18 cellular contexts compared by ENCODE assay signal in the genomic region with DNA sequence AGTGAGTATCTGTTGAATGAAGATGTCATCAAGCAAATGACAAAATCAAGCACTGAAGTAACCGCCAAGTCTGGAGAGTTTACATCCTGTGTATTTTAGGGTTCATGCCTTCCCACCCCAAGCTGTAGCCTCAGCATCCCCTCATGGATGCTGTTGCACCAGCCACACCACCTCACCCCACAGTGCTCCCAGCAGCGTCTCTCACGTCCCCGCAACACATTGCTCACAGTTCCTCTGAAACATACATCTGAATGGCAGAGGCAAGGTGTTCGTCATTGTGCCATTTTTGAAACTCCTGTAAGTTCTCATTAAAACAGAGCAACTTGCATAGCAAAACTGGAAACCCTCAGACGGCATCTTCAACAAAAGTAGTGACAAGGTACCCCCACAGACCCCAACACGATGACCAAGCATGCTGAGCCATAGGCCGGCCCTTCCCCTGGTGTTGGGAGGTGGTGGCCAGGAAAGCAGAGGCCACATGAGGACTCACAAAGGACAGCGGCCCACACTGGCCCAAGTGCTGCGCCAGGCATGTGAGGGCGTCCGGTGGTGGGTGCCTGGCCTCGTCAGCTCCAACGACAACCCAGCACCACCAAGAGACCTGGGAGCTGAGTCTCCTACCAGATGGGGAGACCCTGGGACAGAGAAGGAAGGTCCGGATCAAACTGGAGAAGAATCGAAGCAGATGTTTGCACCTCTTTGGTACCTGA.
DNase-seq lines count a peak whose midpoint lies in the region; ATAC-seq, FAIRE-seq and TF ChIP-seq lines count a peak whose summit lies in the region.
"Had no signal": no experiment of that assay in that cellular context is flagged by ENCODE, and none has a peak within 500 bp of the region (broad histone marks: within the 10 kb centered on the region; RNA-seq: fewer than 3 reads in every experiment).

No MANE protein-coding gene starts in this region.

- H3K14ac ChIP-seq in neuronal stem cell (ENCODE audit: low read length), result no peak overlapping the region

- H3K27me3 ChIP-seq in esophagus muscularis mucosa (peaks cover 0 to 10% (median 0%) of the 10 kb centered on the region in 4 donors), neuronal stem cell (ENCODE audit: control insufficient read depth in 3 of 3, insufficient read depth in 3 of 3, low read depth in 1 of 3, low read length in 3 of 3) (no peaks in the 10 kb centered on the region)

- TF ChIP-seq POLR2A in esophagus muscularis mucosa (IDR thresholded peaks at IDR 0.05; ENCODE audit: low read depth), result no peak
- no peak for TF ChIP-seq POLR2A in H54 (IDR thresholded peaks at IDR 0.05; ENCODE audit: low read depth, low read length)

- H3K4ac ChIP-seq in neuronal stem cell (ENCODE audit: low read length), result no peak overlapping the region

- H3K79me1 ChIP-seq in neuronal stem cell (ENCODE audit: low read depth, low read length), result no peaks in the 10 kb centered on the region

- H4K91ac ChIP-seq in neuronal stem cell (ENCODE audit: low read depth, low read length, poor library complexity), result no peak overlapping the region

- FAIRE-seq in H54 (lab: Jason Lieb, UNC), result no peak
- FAIRE-seq: GM12891, GM18507 had no signal

- no peak overlapping the region for H3K4me2 ChIP-seq in neuronal stem cell (ENCODE audit: insufficient read depth, low read length, poor library complexity, severe bottlenecking)

- peak overlapping the region; percentile 16 for H2BK5ac ChIP-seq in neuronal stem cell (ENCODE audit: low read length)

- intact Hi-C loops in esophagus muscularis mucosa (cut with DNase I), result no loop called here

- no peak overlapping the region for H4K8ac ChIP-seq in neuronal stem cell (ENCODE audit: low read depth, low read length)

- no peak overlapping the region for H2BK12ac ChIP-seq in neuronal stem cell (ENCODE audit: low read length)

- H3K23ac ChIP-seq in neuronal stem cell (ENCODE audit: low read depth, low read length, poor library complexity), result no peak overlapping the region

- H3K9me3 ChIP-seq in esophagus muscularis mucosa (peaks cover 0 to 1% (median under 1%) of the 10 kb centered on the region in 4 donors), neuronal stem cell (replicated peaks in 1 of 2; ENCODE audit: control insufficient read depth in 2 of 2, insufficient read depth in 1 of 2, low read depth in 1 of 2, low read length in 2 of 2) (no peaks in the 10 kb centered on the region)

- no peak overlapping the region for H3K4me3 ChIP-seq in esophagus muscularis mucosa
- H3K4me3 ChIP-seq in neuronal stem cell (ENCODE audit: low read length in 2 of 2), result no peak overlapping the region

- DNase-seq in esophagus muscularis mucosa (ENCODE audit: extremely low spot score) (peak; percentile 83), islet precursor cell (peak; percentile 36), neuronal stem cell (ENCODE audit: low spot score) (no peak), H54 (ENCODE audit: insufficient read length, low spot score) (no peak)
- DNase-seq in stimulated activated CD4-positive, alpha-beta T cell treated with anti-CD3 and anti-CD28 coated beads, Interleukin-4, amount 100 ng/mL, for 24 hours, result no peak
- DNase-seq: C1 segment of cervical spinal cord; Calu3; CD4-positive, alpha-beta memory T cell; COR-L47; DMS53; DMS79 treated with DMSO at 0.1 percent for 48 hours; GF-D8; GOT3; H7; HCEC 1CT had no signal

- H2AK5ac ChIP-seq in neuronal stem cell (ENCODE audit: low read depth, low read length), result no peak overlapping the region

- H3K9ac ChIP-seq in neuronal stem cell (ENCODE audit: low read depth, low read length, poor library complexity), result no peak overlapping the region

- H3K36me3 ChIP-seq in esophagus muscularis mucosa (no peaks in the 10 kb centered on the region), neuronal stem cell (replicated peaks in 1 of 2; ENCODE audit: control insufficient read depth in 2 of 2, insufficient read depth in 2 of 2, low read length in 2 of 2) (no peaks in the 10 kb centered on the region)

- H2BK15ac ChIP-seq in neuronal stem cell (ENCODE audit: low read length), result no peak overlapping the region

- no peak for TF ChIP-seq CTCF in esophagus muscularis mucosa (IDR thresholded peaks at IDR 0.05)

- 92% methylated on average over 15 of the region's 16 CpGs for WGBS in esophagus muscularis mucosa
- WGBS in neuronal stem cell (ENCODE audit: extremely low coverage in 2 of 2, insufficient read length in 2 of 2, insufficient replicate concordance in 1 of 2), 2 donors, result no CpG with 5 or more reads among the region's 16 CpGs

- TF ChIP-seq EP300 in esophagus muscularis mucosa (IDR thresholded peaks at IDR 0.05), result no peak

- H2AFZ ChIP-seq in neuronal stem cell (ENCODE audit: low read length), result no peak overlapping the region

- no peak for ATAC-seq in HG02970 (IDR thresholded peaks at IDR 0.05; ENCODE audit: low FRiP score, unreplicated experiment)

- H2BK120ac ChIP-seq in neuronal stem cell (ENCODE audit: low read depth, low read length), result no peak overlapping the region

- H3K4me1 ChIP-seq in esophagus muscularis mucosa (no peaks in the 10 kb centered on the region), neuronal stem cell (ENCODE audit: control insufficient read depth in 2 of 2, insufficient read depth in 1 of 2, low read depth in 1 of 2, low read length in 2 of 2) (no peaks in the 10 kb centered on the region)

- no peak overlapping the region for H3K27ac ChIP-seq in esophagus muscularis mucosa (replicated peaks in 1 of 4)
- H3K27ac ChIP-seq in neuronal stem cell (replicated peaks; ENCODE audit: low read length), result no peak overlapping the region

- H3K18ac ChIP-seq in neuronal stem cell (ENCODE audit: low read length), result no peak overlapping the region

Comparison
In these comparisons a context has a peak if more than half of its experiments do, and no peak if none do; other contexts are left out.
1. DNase-seq: peak in esophagus muscularis mucosa (single experiment) and islet precursor cell (single experiment); none in neuronal stem cell (single experiment), H54 (single experiment) and stimulated activated CD4-positive, alpha-beta T cell treated with anti-CD3 and anti-CD28 coated beads, Interleukin-4, amount 100 ng/mL, for 24 hours (single experiment).